ENCODE assay signal across 8 cellular contexts in the genomic region with DNA sequence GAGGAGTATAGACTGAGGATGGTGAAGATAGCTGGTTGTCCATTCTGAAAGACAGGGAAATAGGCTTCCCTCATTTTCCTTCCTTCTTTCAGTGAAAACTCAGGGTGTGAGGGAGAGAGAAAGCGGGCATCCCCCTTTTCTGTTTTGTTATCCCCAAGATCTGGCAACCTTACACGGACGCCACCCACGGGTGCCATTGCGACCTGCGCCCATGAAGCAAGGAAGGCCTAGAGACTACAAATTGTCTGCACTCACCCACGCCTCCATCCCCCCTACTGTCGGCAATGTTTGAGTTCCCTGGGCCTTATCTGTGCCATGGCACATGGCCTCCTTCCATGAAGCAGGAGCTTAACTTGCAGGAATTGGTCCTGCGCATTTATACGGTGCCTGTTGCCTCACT.
"Had no signal": no experiment of that assay in that cellular context is flagged by ENCODE, and none has a peak within 500 bp of the region (broad histone marks: within the 10 kb centered on the region; RNA-seq: fewer than 3 reads in every experiment).

No MANE protein-coding gene starts in this region.

- ATAC-seq: GM12878 had no signal

- DNase-seq: GDM1, GF-D8 had no signal

- H3K4me3 ChIP-seq: GM12878 had no signal

- FAIRE-seq: G401.6, GM12878, GM12891, GM12892, GM18507, GM19239 had no signal
